ENCODE assay signal across 8 cellular contexts in the genomic region with DNA sequence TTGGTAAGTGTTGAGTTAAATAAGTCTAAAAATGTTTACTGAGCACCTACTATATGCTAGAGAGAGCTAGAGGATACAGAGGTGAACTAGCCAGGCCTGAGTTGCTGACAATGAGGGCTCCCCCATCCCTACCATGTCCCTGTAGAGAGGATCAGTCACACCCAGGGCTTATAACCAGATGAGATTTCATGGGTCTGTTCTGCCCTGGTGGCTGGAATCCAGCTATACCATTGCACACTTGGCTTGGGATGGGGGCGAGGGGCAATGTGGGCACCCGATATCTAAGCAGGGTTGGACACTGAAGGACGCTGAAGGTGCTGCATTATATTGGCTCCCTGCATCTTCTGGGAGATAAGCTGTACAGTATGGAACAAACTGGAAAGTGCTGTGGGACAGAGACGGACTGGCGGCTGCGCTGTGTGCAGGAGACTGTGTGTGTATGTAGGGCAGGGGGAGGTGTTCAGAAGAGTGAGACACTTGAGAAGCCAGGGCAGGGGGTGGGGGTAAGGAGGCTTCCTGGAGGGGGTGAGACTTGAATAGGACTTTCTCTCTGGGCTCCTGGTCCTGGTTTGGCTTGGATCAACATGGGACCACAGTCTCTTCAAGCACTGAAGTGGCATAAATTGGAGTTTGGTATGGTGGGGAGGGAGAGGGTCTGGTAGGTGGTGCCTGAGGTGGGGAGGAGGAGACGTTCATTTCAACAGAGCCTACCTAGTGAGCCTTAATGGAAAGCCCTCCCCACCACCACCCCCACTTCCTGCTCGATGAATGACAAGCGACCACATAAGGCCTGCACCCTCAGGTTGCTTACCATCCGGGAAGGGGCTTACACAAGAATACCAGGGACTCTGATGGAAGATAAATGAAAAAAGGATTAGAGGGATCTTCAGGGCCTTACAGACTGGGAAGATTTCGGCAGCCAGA. TPM values are rescaled to one million over a fixed set of nuclear protein-coding genes. Genes with fewer than 3 reads are reported as not detected.
DNase-seq lines count a peak whose midpoint lies in the region; ATAC-seq and TF ChIP-seq lines count a peak whose summit lies in the region.

No MANE protein-coding gene starts in this region.

- no peak overlapping the region for H2AK9ac ChIP-seq in IMR-90 (replicated peaks; ENCODE audit: low read depth, low read length, poor library complexity)

- H3K4me3 Mint-ChIP-seq in activated naive CD4-positive, alpha-beta T cell treated with anti-CD3 and anti-CD28 coated beads, Interleukin-2, amount 50 U/mL, for 24 hours = peak overlapping the region; percentile 97
- H3K4me3 Mint-ChIP-seq in naive B cell = peak overlapping the region; percentile 75 to 94 (median 92)

- peak overlapping the region; percentile 94 for H3K4me2 ChIP-seq in IMR-90 (ENCODE audit: low read depth, low read length)

- no peak overlapping the region for H3K56ac ChIP-seq in IMR-90 (ENCODE audit: extremely low read depth, insufficient read depth, low read length)

- H3K79me1 ChIP-seq in IMR-90 (ENCODE audit: low read depth in 1 of 2, low read length in 2 of 2) = peaks cover 29 to 58% of the 10 kb centered on the region in 2 experiments

- TF ChIP-seq POLR2A in IMR-90 (IDR thresholded peaks at IDR 0.05; ENCODE audit: low read depth, low read length) = no peak

- peak overlapping the region; percentile 99 for H2AK5ac ChIP-seq in IMR-90 (ENCODE audit: low read depth, low read length)

- H3K9me3 Mint-ChIP-seq in activated naive CD4-positive, alpha-beta T cell treated with anti-CD3 and anti-CD28 coated beads, Interleukin-2, amount 50 U/mL, for 24 hours = no peaks in the 10 kb centered on the region
- no peaks in the 10 kb centered on the region for H3K9me3 Mint-ChIP-seq in naive B cell

- no peak overlapping the region for H3K27ac ChIP-seq in IMR-90 (ENCODE audit: insufficient read depth, low read length)

- no peak for DNase-seq in AG09309 (ENCODE audit: low read depth)
- no peak for DNase-seq in IMR-90
- DNase-seq in naive B cell = no peak
- DNase-seq in SHP77 (lab: John Stamatoyannopoulos, UW) = no peak
- DNase-seq in NOMO-1 treated with DMSO at 0.1 percent for 48 hours (lab: John Stamatoyannopoulos, UW; ENCODE audit: unreplicated experiment) = no peak

- H3K9ac ChIP-seq in IMR-90 (ENCODE audit: low read depth, low read length) = no peak overlapping the region; the same call in 1 of the 2 replicates

- H2BK120ac ChIP-seq in IMR-90 (ENCODE audit: low read depth, low read length) = peak overlapping the region; percentile 94

- ATAC-seq in IMR-90 (ENCODE audit: low read depth) (no peak), naive B cell (ENCODE audit: low read depth in 2 of 2) (no peak), GM18909 (IDR thresholded peaks at IDR 0.05; ENCODE audit: poor library complexity, unreplicated experiment) (no peak), GM18907 (IDR thresholded peaks at IDR 0.05; ENCODE audit: unreplicated experiment) (no peak)

- H3K27ac Mint-ChIP-seq in activated naive CD4-positive, alpha-beta T cell treated with anti-CD3 and anti-CD28 coated beads, Interleukin-2, amount 50 U/mL, for 24 hours = peak overlapping the region; percentile 96
- peak overlapping the region; percentile 83 to 98 (median 92) for H3K27ac Mint-ChIP-seq in naive B cell

- peaks cover 40% of the 10 kb centered on the region for H3K9me1 ChIP-seq in IMR-90 (ENCODE audit: insufficient read depth, low read length)

- no peak overlapping the region; the same call in 1 of the 2 replicates for H4K5ac ChIP-seq in IMR-90 (ENCODE audit: low read depth, low read length)

- H4K8ac ChIP-seq in IMR-90 (ENCODE audit: low read depth in 2 of 2, low read length in 2 of 2) = peak overlapping the region in 1 of 2 experiments; percentile 82; a peak in 1 of 4 replicates

- H4K91ac ChIP-seq in IMR-90 (ENCODE audit: insufficient read depth, low read depth, low read length) = peak overlapping the region; percentile 91

- H3K23ac ChIP-seq in IMR-90 (ENCODE audit: low read depth, low read length) = peak overlapping the region; percentile 81; the same call in 1 of the 2 replicates

- H3K27me3 Mint-ChIP-seq in activated naive CD4-positive, alpha-beta T cell treated with anti-CD3 and anti-CD28 coated beads, Interleukin-2, amount 50 U/mL, for 24 hours = no peaks in the 10 kb centered on the region
- H3K27me3 Mint-ChIP-seq in naive B cell = no peaks in the 10 kb centered on the region

- peak overlapping the region; percentile 89 for H2BK20ac ChIP-seq in IMR-90 (ENCODE audit: low read depth, low read length)

- TF ChIP-seq RAD21 in IMR-90 (IDR thresholded peaks at IDR 0.05; ENCODE audit: low read length) = no peak

- dilution Hi-C loops in IMR-90 (cut with HindIII; ENCODE audit: low sequenced_read_pairs, unreplicated experiment) = no loop called here

- in situ Hi-C loops in IMR-90 (cut with MboI; ENCODE audit: low sequenced_read_pairs) = loop anchor here (25.0 kb wide), 1 partner anchor 1245 kb away; a partner anchor contains a TSS

- intact Hi-C loops in IMR-90 (cut with micrococcal nuclease) = loop anchor here (10.0 kb wide), 2 partner anchors 158 to 198 kb away; a partner anchor contains a TSS

- POLR2A ChIA-PET in IMR-90 (lab: Charles Lee; ENCODE audit: unreplicated experiment) = no interaction called here

- H3K4me1 Mint-ChIP-seq in activated naive CD4-positive, alpha-beta T cell treated with anti-CD3 and anti-CD28 coated beads, Interleukin-2, amount 50 U/mL, for 24 hours = peaks cover 60% of the 10 kb centered on the region
- H3K4me1 Mint-ChIP-seq in naive B cell = peaks cover 60 to 90% (median 80%) of the 10 kb centered on the region in 3 donors

- H3K4me3 ChIP-seq in AG09309 (ENCODE audit: control insufficient read depth, low read depth, low read length) = no peak overlapping the region
- H3K4me3 ChIP-seq in IMR-90 (ENCODE audit: insufficient read depth, low read depth, low read length) = no peak overlapping the region

- no peak overlapping the region for H2AFZ ChIP-seq in IMR-90 (replicated peaks; ENCODE audit: low read length, poor library complexity)

- no peaks in the 10 kb centered on the region for H3K27me3 ChIP-seq in IMR-90 (ENCODE audit: control insufficient read depth, insufficient read depth, low read length)

- no peaks in the 10 kb centered on the region for H3K36me3 ChIP-seq in IMR-90 (ENCODE audit: control insufficient read depth, insufficient read depth, low read length)

- H4K20me1 ChIP-seq in IMR-90 (ENCODE audit: insufficient read depth, low read length) = no peaks in the 10 kb centered on the region

- H2BK15ac ChIP-seq in IMR-90 (ENCODE audit: low read depth, low read length) = peak overlapping the region; percentile 83; the same call in 2 of the 3 replicates

- WGBS in IMR-90 (ENCODE audit: extremely low coverage in 2 of 2, insufficient read length in 1 of 2), 2 experiments = 83% methylated on average over 7 of the region's 11 CpGs; no CpG with 5 or more reads in 1 of the 2 experiments

- TF ChIP-seq CTCF in AG09309 (IDR thresholded peaks at IDR 0.05; ENCODE audit: control insufficient read depth, insufficient read depth, low read depth, low read length, missing control alignments) = peak; percentile 37
- peak; percentile 25 for TF ChIP-seq CTCF in IMR-90 (conservative IDR thresholded peaks at IDR 0.05; ENCODE audit: low read depth, low read length)

- CTCF ChIA-PET in IMR-90 (lab: Yijun Ruan, JAX) = no interaction called here

- BruUV-seq in IMR-90 (replicated peaks; lab: Mats Ljungman, UMichigan) = no TSS peak

- no peak overlapping the region for H2BK5ac ChIP-seq in IMR-90 (ENCODE audit: low read depth, low read length, poor library complexity, severe bottlenecking)

- H3K18ac ChIP-seq in IMR-90 (ENCODE audit: low read depth, low read length) = no peak overlapping the region; the same call in 1 of the 2 replicates

- H3K14ac ChIP-seq in IMR-90 (replicated peaks; ENCODE audit: low read depth, low read length) = peak overlapping the region; percentile 83; the same call in 1 of the 2 replicates

- peaks cover 27% of the 10 kb centered on the region for H3K36me3 Mint-ChIP-seq in activated naive CD4-positive, alpha-beta T cell treated with anti-CD3 and anti-CD28 coated beads, Interleukin-2, amount 50 U/mL, for 24 hours
- peaks cover 7 to 8% of the 10 kb centered on the region in 2 donors for H3K36me3 Mint-ChIP-seq in naive B cell

- H3K4me1 ChIP-seq in IMR-90 (ENCODE audit: control insufficient read depth, insufficient read depth, low read length) = peaks cover 53% of the 10 kb centered on the region

- no peaks in the 10 kb centered on the region for H3K9me3 ChIP-seq in IMR-90 (ENCODE audit: control insufficient read depth, insufficient read depth, low read length)

- peak overlapping the region; percentile 92 for H3K4ac ChIP-seq in IMR-90 (ENCODE audit: low read depth, low read length)

TF ChIP-seq in IMR-90, 13 proteins besides CTCF, POLR2A, EP300 and RAD21:
- TF ChIP-seq NFE2L2 (IDR thresholded peaks at IDR 0.05; ENCODE audit: low read depth, low read length) (no peak), SMC3 (IDR thresholded peaks at IDR 0.05; ENCODE audit: low read depth, low read length) (no peak)
- TF ChIP-seq, protein P1, sequence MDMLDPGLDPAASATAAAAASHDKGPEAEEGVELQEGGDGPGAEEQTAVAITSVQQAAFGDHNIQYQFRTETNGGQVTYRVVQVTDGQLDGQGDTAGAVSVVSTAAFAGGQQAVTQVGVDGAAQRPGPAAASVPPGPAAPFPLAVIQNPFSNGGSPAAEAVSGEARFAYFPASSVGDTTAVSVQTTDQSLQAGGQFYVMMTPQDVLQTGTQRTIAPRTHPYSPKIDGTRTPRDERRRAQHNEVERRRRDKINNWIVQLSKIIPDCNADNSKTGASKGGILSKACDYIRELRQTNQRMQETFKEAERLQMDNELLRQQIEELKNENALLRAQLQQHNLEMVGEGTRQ (IDR thresholded peaks at IDR 0.05; ENCODE audit: low read depth, low read length) = no peak

RNA-seq across cellular contexts. Expression of a gene that starts 1.8 kb away (rescaled TPM):
- 18.9 and 32.8 TPM in 2 replicates for total RNA-seq in IMR-90 (2012; rRNA removed)
- polyA plus RNA-seq in IMR-90 (2012; rRNA removed) (46.1 and 49.4 TPM in 2 replicates), naive B cell (ENCODE audit: low read depth in 6 of 6) (100 to 1,000 TPM; 146 to 292 (median 225) TPM)
- polyA plus RNA-seq in IMR-90 (2012; cell fraction: cytosol; rRNA removed) = 45.9 and 112 TPM in 2 replicates
- polyA plus RNA-seq in IMR-90 (2012; cell fraction: nucleus; rRNA removed; ENCODE audit: low replicate concordance) = 14.7 and 27.3 TPM in 2 replicates
